In the genomic region with DNA sequence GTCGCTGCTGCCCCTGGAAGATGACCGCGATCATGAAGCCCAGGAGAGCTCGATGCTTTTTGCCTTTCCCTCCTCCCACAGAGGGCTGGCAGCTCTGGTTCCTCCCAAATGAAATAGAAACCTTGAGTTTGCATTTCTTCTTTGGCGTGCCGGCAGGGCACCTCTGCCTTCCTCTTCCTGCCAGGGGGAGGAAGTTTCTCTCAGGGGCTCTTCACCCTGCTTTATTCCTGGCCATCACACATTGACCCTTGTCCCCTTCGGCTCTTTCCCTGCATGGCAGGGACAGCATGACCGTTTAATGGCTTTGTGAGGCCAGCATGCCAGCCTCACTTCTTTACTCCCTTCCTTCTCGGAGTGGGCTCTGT, we compare ENCODE assay signal across 12 cellular contexts. TPM values are rescaled to one million over a fixed set of nuclear protein-coding genes. Genes with fewer than 3 reads are reported as not detected.
DNase-seq lines count a peak whose midpoint lies in the region; ATAC-seq and TF ChIP-seq lines count a peak whose summit lies in the region.
"Had no signal": no experiment of that assay in that cellular context is flagged by ENCODE, and none has a peak within 500 bp of the region (broad histone marks: within the 10 kb centered on the region; RNA-seq: fewer than 3 reads in every experiment).

No MANE protein-coding gene starts in this region.

- in situ Hi-C loops in GM18951 (cut with MboI; ENCODE audit: low sequenced_read_pairs, unreplicated experiment), result no loop called here

- peak; percentile 9 for TF ChIP-seq POLR2A in GM18951 (IDR thresholded peaks at IDR 0.05; ENCODE audit: extremely low read depth, insufficient read depth, insufficient read length)
- TF ChIP-seq POLR2A in sigmoid colon (IDR thresholded peaks at IDR 0.05), result no peak

- ATAC-seq in RWPE2 (ENCODE audit: low read depth) (no peak), GM21447 (IDR thresholded peaks at IDR 0.05; ENCODE audit: unreplicated experiment) (no peak)
- ATAC-seq: sciatic nerve had no signal

- WGBS in sigmoid colon, 2 donors, result 42 to 47% methylated on average over 9 of the region's 9 CpGs

- TF ChIP-seq EP300 in sigmoid colon (IDR thresholded peaks at IDR 0.05), result no peak

- H3K9me3 ChIP-seq in RWPE2 (ENCODE audit: severe bottlenecking), result no peaks in the 10 kb centered on the region
- no peaks in the 10 kb centered on the region for H3K9me3 ChIP-seq in left ventricle myocardium inferior (replicated peaks)
- no peaks in the 10 kb centered on the region for H3K9me3 ChIP-seq in sigmoid colon
- H3K9me3 ChIP-seq: SJCRH30 had no signal

- DNase-seq in RWPE2 (ENCODE audit: low spot score) (no peak), left ventricle myocardium inferior (no peak), sigmoid colon (no peak), NCI-H1105 treated with DMSO at 0.1 percent for 48 hours (lab: John Stamatoyannopoulos, UW) (no peak), nucleus accumbens (lab: John Stamatoyannopoulos, UW) (no peak), NCI-H1694 (lab: John Stamatoyannopoulos, UW) (no peak)
- DNase-seq: activated gamma-delta T cell treated with Interleukin-2 at 50 U/mL for 16 hours, SJCRH30 had no signal

- H3K36me3 ChIP-seq in RWPE2 (ENCODE audit: low read depth), result peaks cover 76% of the 10 kb centered on the region
- peaks cover 13% of the 10 kb centered on the region for H3K36me3 ChIP-seq in left ventricle myocardium inferior
- H3K36me3 ChIP-seq in sigmoid colon, result peaks cover 0 to 9% (median 2%) of the 10 kb centered on the region in 4 donors

- intact Hi-C loops in left ventricle myocardium inferior (cut with micrococcal nuclease) (no loop called here), sigmoid colon (cut with DNase I) (loop anchor here (2.0 kb wide), 1 partner anchor 16 kb away; no protein-coding TSS in a partner anchor)

- H3K4me3 ChIP-seq in RWPE2 (ENCODE audit: severe bottlenecking) (no peak overlapping the region), left ventricle myocardium inferior (no peak overlapping the region), sigmoid colon (peak overlapping the region in 1 of 4 donors; percentile 8)
- H3K4me3 ChIP-seq: SJCRH30 had no signal

- TF ChIP-seq CTCF in RWPE2 (IDR thresholded peaks at IDR 0.05; ENCODE audit: poor library complexity, severe bottlenecking), result no peak
- TF ChIP-seq CTCF in left ventricle myocardium inferior (IDR thresholded peaks at IDR 0.05; ENCODE audit: borderline replicate concordance), result no peak
- no peak for TF ChIP-seq CTCF in sigmoid colon (IDR thresholded peaks at IDR 0.05)

- H3K4me1 ChIP-seq in RWPE2 (ENCODE audit: insufficient read depth, poor library complexity, severe bottlenecking), result peaks cover 79% of the 10 kb centered on the region
- peaks cover 100% of the 10 kb centered on the region for H3K4me1 ChIP-seq in left ventricle myocardium inferior
- peaks cover 0 to 98% (median 96%) of the 10 kb centered on the region in 4 donors for H3K4me1 ChIP-seq in sigmoid colon

- H3K27ac ChIP-seq in RWPE2 (ENCODE audit: poor library complexity, severe bottlenecking), result peak overlapping the region; percentile 99
- H3K27ac ChIP-seq in left ventricle myocardium inferior (replicated peaks), result peak overlapping the region; percentile 91
- peak overlapping the region; percentile 91 to 97 (median 96) for H3K27ac ChIP-seq in sigmoid colon
- H3K27ac ChIP-seq: KMS-11, SJCRH30 had no signal

- H3K27me3 ChIP-seq in RWPE2 (ENCODE audit: insufficient read depth, poor library complexity, severe bottlenecking), result no peaks in the 10 kb centered on the region
- H3K27me3 ChIP-seq in left ventricle myocardium inferior (ENCODE audit: low read depth), result no peaks in the 10 kb centered on the region
- H3K27me3 ChIP-seq in sigmoid colon, result no peaks in the 10 kb centered on the region
- H3K27me3 ChIP-seq: SJCRH30 had no signal

RNA-seq across cellular contexts. Expression of gene ACTN4, which starts 47.9 kb away (rescaled TPM):
- total RNA-seq in left ventricle myocardium inferior, result 111 TPM
- total RNA-seq in sigmoid colon, result 100 to 1,000 TPM; 131 to 328 (median 197) TPM
- polyA plus RNA-seq in sigmoid colon, result 100 to 1,000 TPM; 122 to 456 (median 176) TPM

RNA-seq across cellular contexts. Expression of gene CAPN12, which starts 49.0 kb away (rescaled TPM):
- total RNA-seq in left ventricle myocardium inferior, result 0.22 TPM
- 1 to 10 TPM in 1 of 4 donors, under 1 TPM in 2, not detected in 1; 0.33 to 3.0 (median 0.54) TPM for total RNA-seq in sigmoid colon
- 10 to 100 TPM in 1 of 3 donors, 1 to 10 TPM in 2; 5.3 to 14.3 (median 6.0) TPM for polyA plus RNA-seq in sigmoid colon
- total RNA-seq: SJCRH30 had no signal
